ENCODE assay signal across 10 cellular contexts in the genomic region with DNA sequence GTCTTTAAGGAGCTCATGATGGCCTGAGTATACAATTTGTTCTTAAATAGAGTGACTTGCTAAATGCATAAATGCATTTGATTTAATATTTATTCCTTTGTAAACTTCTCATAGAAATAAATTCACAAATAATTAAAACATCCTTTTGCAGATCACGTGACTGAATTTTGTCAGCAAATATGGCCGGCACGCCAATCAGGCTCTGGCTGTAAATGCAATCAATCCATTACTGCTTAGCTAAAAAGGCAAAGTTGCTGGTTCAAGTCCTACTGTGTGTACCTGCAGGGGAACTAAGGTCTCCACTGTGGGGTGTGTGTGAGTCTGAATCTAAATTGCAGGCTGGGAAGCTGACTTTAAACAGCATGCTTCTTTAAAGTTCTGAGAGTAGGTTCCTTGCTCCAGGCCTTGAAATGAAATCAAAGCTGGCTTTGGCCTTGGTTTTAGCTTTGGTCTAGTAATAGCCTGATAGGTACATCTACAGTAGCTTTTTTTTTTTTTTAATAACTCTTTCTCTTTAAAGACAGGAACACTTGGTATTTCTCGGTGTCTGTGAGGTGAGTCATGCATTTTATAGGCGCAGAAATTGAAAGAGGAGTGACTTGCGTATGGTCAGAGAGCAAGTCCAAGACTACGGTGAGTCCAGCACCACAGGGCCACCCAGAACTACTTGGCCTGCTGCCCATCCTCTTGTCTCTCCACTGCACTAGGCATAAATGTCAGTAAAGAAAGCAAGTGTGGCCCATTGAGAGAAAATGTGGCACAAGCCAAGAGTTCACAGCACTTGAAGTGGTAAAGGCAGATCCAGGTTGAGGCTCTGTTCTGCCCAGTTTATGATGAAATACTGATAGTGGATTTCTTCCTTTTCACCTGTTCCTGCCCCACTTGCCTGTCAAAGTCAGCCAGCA. TPM values are rescaled to one million over a fixed set of nuclear protein-coding genes. Genes with fewer than 3 reads are reported as not detected.
DNase-seq lines count a peak whose midpoint lies in the region; ATAC-seq, FAIRE-seq and TF ChIP-seq lines count a peak whose summit lies in the region.
"Had no signal": no experiment of that assay in that cellular context is flagged by ENCODE, and none has a peak within 500 bp of the region (broad histone marks: within the 10 kb centered on the region; RNA-seq: fewer than 3 reads in every experiment).

No MANE protein-coding gene starts in this region.

- H3K36me3 ChIP-seq in PC-3 (ENCODE audit: low read depth, low read length) (no peaks in the 10 kb centered on the region), endothelial cell of umbilical vein (ENCODE audit: control insufficient read depth in 2 of 2, extremely low read depth in 1 of 2, insufficient read depth in 2 of 2, low read length in 2 of 2) (no peaks in the 10 kb centered on the region), tibial artery (no peaks in the 10 kb centered on the region)

- dilution Hi-C loops in endothelial cell of umbilical vein (cut with MboI; ENCODE audit: extremely low pct_ligation_motif_present, low sequenced_read_pairs) = no loop called here

- intact Hi-C loops in PC-3 (cut with micrococcal nuclease) = no loop called here
- intact Hi-C loops in endothelial cell of umbilical vein (cut with micrococcal nuclease) = no loop called here
- intact Hi-C loops in tibial artery (cut with DNase I; ENCODE audit: low total_unique reads) = no loop called here

- H3K27me3 ChIP-seq in PC-3 (ENCODE audit: low read length) = no peaks in the 10 kb centered on the region
- peaks cover 0 to 4% of the 10 kb centered on the region in 2 experiments for H3K27me3 ChIP-seq in endothelial cell of umbilical vein (ENCODE audit: control insufficient read depth in 2 of 2, insufficient read depth in 2 of 2, low read length in 2 of 2)
- H3K27me3 ChIP-seq in tibial artery = no peaks in the 10 kb centered on the region

- no peaks in the 10 kb centered on the region for H3K9me2 ChIP-seq in PC-3 (replicated peaks; ENCODE audit: low read length)

- H3K27ac ChIP-seq in PC-3 (ENCODE audit: low read length) (peak overlapping the region; percentile 73), endothelial cell of umbilical vein (ENCODE audit: insufficient read depth, low read depth, low read length) (no peak overlapping the region), tibial artery (no peak overlapping the region)

- H3K9me1 ChIP-seq in endothelial cell of umbilical vein (replicated peaks; ENCODE audit: control insufficient read depth, extremely low read depth, insufficient read depth, low read length) = no peaks in the 10 kb centered on the region

- no peaks in the 10 kb centered on the region for H4K20me1 ChIP-seq in PC-3 (ENCODE audit: low read length)
- no peaks in the 10 kb centered on the region for H4K20me1 ChIP-seq in endothelial cell of umbilical vein (replicated peaks; ENCODE audit: control insufficient read depth, extremely low read depth, insufficient read depth, low read length)

- H3K4me2 ChIP-seq in PC-3 (ENCODE audit: low read length) = peak overlapping the region; percentile 24
- no peak overlapping the region for H3K4me2 ChIP-seq in endothelial cell of umbilical vein (ENCODE audit: insufficient read depth, low read length)

- CTCF ChIA-PET in PC-3 (lab: Charles Lee) = interaction anchor here (0.5 to 0.6 kb wide), 3 partner anchors 69 to 685 kb away, joined by 3 to 10 read pairs (median 4); no protein-coding TSS in a partner anchor
- CTCF ChIA-PET in endothelial cell of umbilical vein (lab: Charles Lee) = interaction anchor here (0.6 to 2.9 kb wide), 2 partner anchors 69 to 1407 kb away, joined by 3 to 13 read pairs; no protein-coding TSS in a partner anchor

- ATAC-seq in PC-3 (peak; percentile 96), HG02884 (IDR thresholded peaks at IDR 0.05; ENCODE audit: unreplicated experiment) (no peak)
- ATAC-seq: activated CD4-positive, alpha-beta T cell treated with anti-CD3 and anti-CD28 coated beads for 36 hours; natural killer cell had no signal

- no peak overlapping the region for H3K4me3 ChIP-seq in PC-3 (ENCODE audit: low read length)
- no peak overlapping the region for H3K4me3 ChIP-seq in endothelial cell of umbilical vein (replicated peaks in 1 of 3; ENCODE audit: insufficient read depth in 1 of 3, low read depth in 1 of 3, low read length in 3 of 3)
- no peak overlapping the region for H3K4me3 ChIP-seq in skeletal muscle cell (ENCODE audit: low read depth, low read length)
- H3K4me3 ChIP-seq in tibial artery = no peak overlapping the region

- H2AFZ ChIP-seq in PC-3 (ENCODE audit: low read length) (0 out of 2 replicates have a peak overlapping the region, but pooled peaks have one; percentile 38), endothelial cell of umbilical vein (ENCODE audit: low read depth, low read length) (no peak overlapping the region)

- H3K9me3 ChIP-seq in PC-3 (ENCODE audit: low read length) (no peaks in the 10 kb centered on the region), endothelial cell of umbilical vein (replicated peaks; ENCODE audit: control insufficient read depth, insufficient read depth, low read length) (no peaks in the 10 kb centered on the region), tibial artery (no peaks in the 10 kb centered on the region)

- H3F3A ChIP-seq in PC-3 (ENCODE audit: low read length, unreplicated experiment) = no peaks in the 10 kb centered on the region

- no peak for TF ChIP-seq POLR2A in endothelial cell of umbilical vein (IDR thresholded peaks at IDR 0.05; ENCODE audit: low read depth, low read length)

- peak; percentile 37 for DNase-seq in GM03348 (ENCODE audit: low spot score)
- DNase-seq in PC-3 = peak; percentile 90
- no peak for DNase-seq in endothelial cell of umbilical vein (ENCODE audit: low read depth, low spot score)
- peak; percentile 84 for DNase-seq in skeletal muscle cell (ENCODE audit: low read depth)
- DNase-seq in tibial artery = no peak
- DNase-seq in activated CD4-positive, alpha-beta T cell treated with anti-CD3 and anti-CD28 coated beads for 48 hours = no peak
- no peak for DNase-seq in frontal cortex (ENCODE audit: low spot score in 2 of 2)
- DNase-seq: activated CD4-positive, alpha-beta T cell treated with anti-CD3 and anti-CD28 coated beads for 36 hours; natural killer cell had no signal

- TF ChIP-seq CTCF in PC-3 (conservative IDR thresholded peaks at IDR 0.05; ENCODE audit: low read depth, low read length) = no peak
- TF ChIP-seq CTCF in endothelial cell of umbilical vein (IDR thresholded peaks at IDR 0.05; ENCODE audit: extremely low read depth in 1 of 2, insufficient read depth in 1 of 2, low read depth in 1 of 2, low read length in 2 of 2) = no peak
- no peak for TF ChIP-seq CTCF in tibial artery (IDR thresholded peaks at IDR 0.05)

- POLR2A ChIA-PET in PC-3 (lab: Charles Lee; ENCODE audit: unreplicated experiment) = interaction anchor here (0.6 to 0.7 kb wide), 2 partner anchors 37 to 45 kb away, joined by 6 to 11 read pairs; no protein-coding TSS in a partner anchor
- POLR2A ChIA-PET in endothelial cell of umbilical vein (lab: Charles Lee) = no interaction called here

- no peak overlapping the region for H3K9ac ChIP-seq in PC-3 (ENCODE audit: low read length)
- H3K9ac ChIP-seq in endothelial cell of umbilical vein (replicated peaks; ENCODE audit: extremely low read depth, insufficient read depth, low read length) = no peak overlapping the region

- H3K79me2 ChIP-seq in PC-3 (ENCODE audit: low read length) = no peaks in the 10 kb centered on the region
- no peaks in the 10 kb centered on the region for H3K79me2 ChIP-seq in endothelial cell of umbilical vein (ENCODE audit: control insufficient read depth, insufficient read depth, low read length)

- H3K4me1 ChIP-seq in PC-3 (ENCODE audit: insufficient read depth, low read length) (peaks cover 14% of the 10 kb centered on the region), endothelial cell of umbilical vein (ENCODE audit: control insufficient read depth, extremely low read depth, insufficient read depth, low read length) (no peaks in the 10 kb centered on the region), tibial artery (no peaks in the 10 kb centered on the region)

- FAIRE-seq in endothelial cell of umbilical vein (lab: Jason Lieb, UNC) = no peak
- FAIRE-seq in frontal cortex (lab: Jason Lieb, UNC) = no peak

- BruUV-seq in PC-3 (replicated peaks; lab: Mats Ljungman, UMichigan) = no TSS peak
- BruUV-seq in endothelial cell of umbilical vein (replicated peaks; lab: Mats Ljungman, UMichigan) = no TSS peak

TF ChIP-seq in endothelial cell of umbilical vein, 7 proteins besides CTCF, POLR2A, EP300 and RAD21:
- TF ChIP-seq POLR2AphosphoS5 (IDR thresholded peaks at IDR 0.05; ENCODE audit: insufficient read depth, low read depth, low read length) (no peak), JUN (IDR thresholded peaks at IDR 0.05; ENCODE audit: borderline replicate concordance, insufficient read depth, insufficient read length, low read depth) (no peak), FOS (IDR thresholded peaks at IDR 0.05; ENCODE audit: borderline replicate concordance, insufficient read depth, low read length) (peak; percentile 9), GATA2 (IDR thresholded peaks at IDR 0.05; ENCODE audit: insufficient read depth, insufficient read length, low read depth, low read length) (no peak), EZH2 (IDR thresholded peaks at IDR 0.05; ENCODE audit: borderline replicate concordance, low read depth, low read length, severe bottlenecking) (no peak), MYC (IDR thresholded peaks at IDR 0.05; ENCODE audit: low read depth, low read length) (no peak)
- TF ChIP-seq, protein P1, sequence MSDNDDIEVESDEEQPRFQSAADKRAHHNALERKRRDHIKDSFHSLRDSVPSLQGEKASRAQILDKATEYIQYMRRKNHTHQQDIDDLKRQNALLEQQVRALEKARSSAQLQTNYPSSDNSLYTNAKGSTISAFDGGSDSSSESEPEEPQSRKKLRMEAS (IDR thresholded peaks at IDR 0.05; ENCODE audit: insufficient read depth, insufficient read length) = no peak

RNA-seq across cellular contexts. Expression of a gene that starts 36.2 kb away (rescaled TPM):
- 4.8 and 5.0 TPM in 2 replicates for total RNA-seq in PC-3 (2014; rRNA removed)
- total RNA-seq in endothelial cell of umbilical vein = 8.9 and 9.6 TPM in 2 replicates
- 2.5 and 3.1 TPM in 2 replicates for polyA plus RNA-seq in endothelial cell of umbilical vein
- 2.7 and 3.3 TPM in 2 replicates for polyA plus RNA-seq in endothelial cell of umbilical vein (2011; cell fraction: cytosol; rRNA removed)
- polyA plus RNA-seq in endothelial cell of umbilical vein (2011; cell fraction: nucleus; rRNA removed) = 14.1 and 16.9 TPM in 2 replicates
- polyA plus RNA-seq in endothelial cell of umbilical vein (2012) = 4.1 TPM in 2 replicates
- polyA minus RNA-seq in endothelial cell of umbilical vein = 19.8 and 21.7 TPM in 2 replicates
- polyA minus RNA-seq in endothelial cell of umbilical vein (2011; cell fraction: cytosol; rRNA and poly(A)+ RNA removed) = 4.1 TPM
- 59.1 and 65.2 TPM in 2 replicates for polyA minus RNA-seq in endothelial cell of umbilical vein (2011; cell fraction: nucleus; rRNA and poly(A)+ RNA removed)
- 66.0 TPM for total RNA-seq in frontal cortex

Comparison
In these comparisons a context has a peak if more than half of its experiments do, and no peak if none do; other contexts are left out.
1. DNase-seq: peak in GM03348 (single experiment), PC-3 (single experiment) and skeletal muscle cell (single experiment); none in endothelial cell of umbilical vein (single experiment), tibial artery (0 of 2), activated CD4-positive, alpha-beta T cell treated with anti-CD3 and anti-CD28 coated beads for 48 hours (single experiment) and frontal cortex (0 of 2).